In the genomic region with DNA sequence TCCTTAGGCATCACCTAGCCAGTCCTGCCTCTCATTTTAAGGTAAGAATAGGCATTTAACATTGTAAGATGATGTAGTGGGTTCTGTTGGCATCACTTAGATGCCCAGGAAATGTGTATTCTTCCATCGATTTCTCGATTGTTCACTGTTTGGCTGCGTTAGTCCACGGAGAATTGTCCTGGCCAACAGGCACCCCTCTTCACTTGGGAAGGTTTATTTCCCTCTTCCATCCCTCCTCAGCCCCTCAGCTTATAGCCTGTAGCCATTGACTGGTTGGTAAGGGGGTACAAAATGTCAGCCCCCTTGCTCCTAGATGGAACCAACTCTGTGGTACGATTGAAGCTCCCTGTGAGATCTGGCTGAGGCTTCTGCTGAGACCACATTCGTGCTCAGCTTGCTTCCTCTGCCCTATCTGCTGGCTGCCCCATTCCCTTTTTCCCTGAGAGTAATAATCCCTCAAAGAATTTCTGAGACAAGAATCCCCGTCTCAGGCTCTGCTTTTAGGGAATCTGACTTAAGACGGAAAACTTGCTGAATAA, we compare ENCODE assay signal across 8 cellular contexts. TPM values are rescaled to one million over a fixed set of nuclear protein-coding genes. Genes with fewer than 3 reads are reported as not detected.
DNase-seq lines count a peak whose midpoint lies in the region; ATAC-seq and TF ChIP-seq lines count a peak whose summit lies in the region.

No MANE protein-coding gene starts in this region.

- H3K9me3 ChIP-seq in DOHH2 (ENCODE audit: control insufficient read depth, insufficient read depth, low read length) = no peaks in the 10 kb centered on the region
- no peaks in the 10 kb centered on the region for H3K9me3 ChIP-seq in ascending aorta
- no peaks in the 10 kb centered on the region for H3K9me3 ChIP-seq in thymus (ENCODE audit: control insufficient read depth)

- peaks cover 47% of the 10 kb centered on the region for H3K79me2 ChIP-seq in DOHH2 (ENCODE audit: control insufficient read depth, low read length)

- 0 out of 2 replicates have a peak overlapping the region, but pooled peaks have one; percentile 14 for H3K27ac ChIP-seq in DOHH2 (ENCODE audit: low read depth, low read length)
- peak overlapping the region; percentile 60 to 71 for H3K27ac ChIP-seq in ascending aorta
- H3K27ac ChIP-seq in thymus (ENCODE audit: low read depth) = peak overlapping the region; percentile 47

- H4K20me1 ChIP-seq in DOHH2 (ENCODE audit: control insufficient read depth, insufficient read depth, low read depth, low read length) = peaks cover 3% of the 10 kb centered on the region; the same call in 1 of the 2 replicates

- H3K36me3 ChIP-seq in DOHH2 (ENCODE audit: control insufficient read depth, low read length) (peaks cover 8% of the 10 kb centered on the region), ascending aorta (peaks cover 0 to 4% of the 10 kb centered on the region in 2 donors), kidney epithelial cell (ENCODE audit: control insufficient read depth, insufficient read depth, low read length) (no peaks in the 10 kb centered on the region), thymus (ENCODE audit: control insufficient read depth, insufficient read depth) (peaks cover 3% of the 10 kb centered on the region)

- H3K4me2 ChIP-seq in DOHH2 (ENCODE audit: low read length) = peak overlapping the region; percentile 93

- no peak for TF ChIP-seq CTCF in DOHH2 (IDR thresholded peaks at IDR 0.05; ENCODE audit: low read depth, low read length, poor library complexity, severe bottlenecking)
- no peak for TF ChIP-seq CTCF in ascending aorta (IDR thresholded peaks at IDR 0.05)
- TF ChIP-seq CTCF in kidney epithelial cell (IDR thresholded peaks at IDR 0.05; ENCODE audit: insufficient read depth, low read length, poor library complexity, severe bottlenecking) = no peak

- intact Hi-C loops in ascending aorta (cut with DNase I) = loop anchor here (1.0 to 5.0 kb wide), 2 partner anchors 41 to 72 kb away; partner anchors contain the start of genes PJVK, PLEKHA3 and PRKRA

- H3K4me1 ChIP-seq in DOHH2 (ENCODE audit: control insufficient read depth, low read length) (peaks cover 14% of the 10 kb centered on the region), ascending aorta (peaks cover 0 to 6% of the 10 kb centered on the region in 2 donors), thymus (ENCODE audit: control insufficient read depth, insufficient read depth, low read length) (no peaks in the 10 kb centered on the region)

- peaks cover 9% of the 10 kb centered on the region for H3F3A ChIP-seq in DOHH2 (ENCODE audit: control insufficient read depth, insufficient read depth)

- H3K4me3 ChIP-seq in DOHH2 (ENCODE audit: low read length) (peak overlapping the region; percentile 98), ascending aorta (peak overlapping the region; percentile 67 to 76), kidney epithelial cell (ENCODE audit: low read depth, low read length) (peak overlapping the region; percentile 73), thymus (ENCODE audit: low read length) (peak overlapping the region; percentile 78)

- DNase-seq in ascending aorta (ENCODE audit: low spot score in 2 of 2) = no peak
- no peak for DNase-seq in kidney epithelial cell (ENCODE audit: low read depth)
- no peak for DNase-seq in NCI-H1930 (lab: John Stamatoyannopoulos, UW)
- DNase-seq in NCI-H510A treated with DMSO at 0.1 percent for 48 hours (lab: John Stamatoyannopoulos, UW) = no peak
- no peak for DNase-seq in SIG-M5 (lab: John Stamatoyannopoulos, UW)

- H3K9me2 ChIP-seq in DOHH2 (replicated peaks; ENCODE audit: control insufficient read depth, low read length) = no peaks in the 10 kb centered on the region

- 41% methylated on average over 8 of the region's 8 CpGs for WGBS in thymus

- ATAC-seq in HG02970 (IDR thresholded peaks at IDR 0.05; ENCODE audit: low FRiP score, unreplicated experiment) = peak; percentile 5

- no peaks in the 10 kb centered on the region for H3K27me3 ChIP-seq in DOHH2 (ENCODE audit: control insufficient read depth, low read length)
- H3K27me3 ChIP-seq in ascending aorta = no peaks in the 10 kb centered on the region
- H3K27me3 ChIP-seq in kidney epithelial cell (ENCODE audit: control insufficient read depth, insufficient read depth, low read length) = no peaks in the 10 kb centered on the region
- no peaks in the 10 kb centered on the region for H3K27me3 ChIP-seq in thymus (ENCODE audit: control insufficient read depth, insufficient read depth)

RNA-seq across cellular contexts. Expression of gene PLEKHA3, which starts 43.4 kb away (rescaled TPM):
- 4.8 TPM for total RNA-seq in ascending aorta
- 9.7 and 11.4 TPM in 2 replicates for total RNA-seq in kidney epithelial cell
- polyA plus RNA-seq in thymus = 3.8 TPM

RNA-seq across cellular contexts. Expression of gene FKBP7, which starts 45.3 kb away (rescaled TPM):
- total RNA-seq in ascending aorta (7.7 TPM), kidney epithelial cell (17.5 and 24.6 TPM in 2 replicates)
- polyA plus RNA-seq in thymus = 6.5 TPM

Comparison
In these comparisons a context has a peak if more than half of its experiments do, and no peak if none do; other contexts are left out.
1. H3K27ac ChIP-seq: peak in every context shown above with its lines; median percentile 66 in ascending aorta; 47 in thymus; 14 in DOHH2.